Comparison of ENCODE assay signal across 8 cellular contexts in genomic region chr19:45424191-45425058, GRCh38. TPM values are rescaled to one million over a fixed set of nuclear protein-coding genes. Genes with fewer than 3 reads are reported as not detected.
DNase-seq lines count a peak whose midpoint lies in the region; ATAC-seq and TF ChIP-seq lines count a peak whose summit lies in the region.

No MANE protein-coding gene starts in this region.

- peak overlapping the region; percentile 90 for H3K9ac ChIP-seq in OCI-LY3 (ENCODE audit: low read length)

- H3K36me3 ChIP-seq in OCI-LY3 (replicated peaks; ENCODE audit: low read depth, low read length) (peaks cover 12% of the 10 kb centered on the region), right atrium auricular region (peaks cover 14% of the 10 kb centered on the region), psoas muscle (ENCODE audit: insufficient read depth in 1 of 2, low read depth in 1 of 2) (peaks cover 0 to 18% of the 10 kb centered on the region in 2 donors)

- H4K20me1 ChIP-seq in OCI-LY3 (ENCODE audit: insufficient read depth, low read length): no peaks in the 10 kb centered on the region

- peak; percentile 70 for DNase-seq in CMK (ENCODE audit: low read depth)
- peak; percentile 88 for DNase-seq in H4 (ENCODE audit: low spot score)
- peak; percentile 91 for DNase-seq in right atrium auricular region (ENCODE audit: low spot score)
- peak; percentile 82 to 86 for DNase-seq in psoas muscle
- DNase-seq in NCI-H446 treated with DMSO at 0.1 percent for 48 hours (lab: John Stamatoyannopoulos, UW): no peak

- peak overlapping the region; percentile 80 for H3K4me2 ChIP-seq in OCI-LY3 (ENCODE audit: low read length)

- H3K9me3 ChIP-seq in OCI-LY3 (ENCODE audit: insufficient read depth, low read length): no peaks in the 10 kb centered on the region
- H3K9me3 ChIP-seq in right atrium auricular region: no peaks in the 10 kb centered on the region
- H3K9me3 ChIP-seq in psoas muscle: no peaks in the 10 kb centered on the region

- H3K4me3 ChIP-seq in OCI-LY3 (ENCODE audit: low read length): peak overlapping the region; percentile 77
- H3K4me3 ChIP-seq in right atrium auricular region: peak overlapping the region; percentile 52 to 64
- H3K4me3 ChIP-seq in psoas muscle: peak overlapping the region; percentile 65

- no peak for TF ChIP-seq CTCF in OCI-LY3 (IDR thresholded peaks at IDR 0.05; ENCODE audit: low read depth, low read length)
- no peak for TF ChIP-seq CTCF in right atrium auricular region (IDR thresholded peaks at IDR 0.05)
- TF ChIP-seq CTCF in psoas muscle (IDR thresholded peaks at IDR 0.05): no peak

- peak; percentile 66 to 75 (median 66) for ATAC-seq in psoas muscle
- no peak for ATAC-seq in HG03159 (IDR thresholded peaks at IDR 0.05; ENCODE audit: unreplicated experiment)

- H3K27ac ChIP-seq in OCI-LY3 (ENCODE audit: low read length) (peak overlapping the region; percentile 78), adipose tissue (ENCODE audit: low read depth, low read length) (peak overlapping the region; percentile 94), right atrium auricular region (peak overlapping the region; percentile 95 to 96), psoas muscle (peak overlapping the region; percentile 94)

- peak overlapping the region; percentile 40 for H2AFZ ChIP-seq in OCI-LY3 (ENCODE audit: low read depth, low read length)

- WGBS in adipose tissue, 3 donors: 9 to 15% (median 13%) methylated on average over 24 of the region's 24 CpGs
- WGBS in psoas muscle, 3 donors: 10 to 17% (median 17%) methylated on average over 24 of the region's 24 CpGs

- no peaks in the 10 kb centered on the region for H3K27me3 ChIP-seq in OCI-LY3 (ENCODE audit: low read depth, low read length)
- no peaks in the 10 kb centered on the region for H3K27me3 ChIP-seq in right atrium auricular region
- no peaks in the 10 kb centered on the region for H3K27me3 ChIP-seq in psoas muscle (ENCODE audit: insufficient read depth in 3 of 3, low read length in 2 of 3)

- peaks cover 25% of the 10 kb centered on the region for H3K4me1 ChIP-seq in OCI-LY3 (ENCODE audit: low read length)
- peaks cover 0 to 47% of the 10 kb centered on the region in 2 donors for H3K4me1 ChIP-seq in right atrium auricular region
- H3K4me1 ChIP-seq in psoas muscle: peaks cover 30% of the 10 kb centered on the region

- intact Hi-C loops in psoas muscle (cut with DNase I): no loop called here

- H3K79me2 ChIP-seq in OCI-LY3 (ENCODE audit: low read length): peaks cover 14% of the 10 kb centered on the region

RNA-seq across cellular contexts. Expression of gene ERCC1, which starts 0.7 kb away (rescaled TPM):
- total RNA-seq in H4 (2014; rRNA removed; shearing (Covaris generic)): 49.3 and 84.0 TPM in 2 replicates
- polyA plus RNA-seq in adipose tissue: 10 to 100 TPM; 31.0 to 63.9 (median 59.5) TPM
- 100 to 1,000 TPM; 110 to 126 TPM for total RNA-seq in right atrium auricular region
- 100 to 1,000 TPM in 1 of 4 donors, 10 to 100 TPM in 3; 59.5 to 145 (median 74.2) TPM for total RNA-seq in psoas muscle
- polyA plus RNA-seq in psoas muscle: 1,000 to 10,000 TPM in 1 of 3 donors, 10 to 100 TPM in 2; 84.6 to 2,153 (median 96.4) TPM

RNA-seq across cellular contexts. Expression of gene POLR1G, which starts 18.0 kb away (rescaled TPM):
- 6.8 and 9.0 TPM in 2 replicates for total RNA-seq in H4 (2014; rRNA removed; shearing (Covaris generic))
- polyA plus RNA-seq in adipose tissue (1 to 10 TPM; 1.5 to 6.3 (median 2.3) TPM), psoas muscle (10 to 100 TPM in 2 of 3 donors, 1 to 10 TPM in 1; 8.8 to 12.5 (median 11.3) TPM)
- total RNA-seq in right atrium auricular region (1 to 10 TPM; 5.5 to 5.6 TPM), psoas muscle (1 to 10 TPM; 6.0 to 9.6 (median 7.1) TPM)

RNA-seq across cellular contexts. Expression of gene PPP1R13L, which starts 19.6 kb away (rescaled TPM):
- 0.14 and 1.1 TPM in 2 replicates for total RNA-seq in H4 (2014; rRNA removed; shearing (Covaris generic))
- polyA plus RNA-seq in adipose tissue (10 to 100 TPM; 11.1 to 36.5 (median 14.5) TPM), psoas muscle (10 to 100 TPM in 1 of 3 donors, 1 to 10 TPM in 2; 1.8 to 21.4 (median 1.9) TPM)
- total RNA-seq in right atrium auricular region (100 to 1,000 TPM; 112 to 230 TPM), psoas muscle (1 to 10 TPM; 4.1 to 6.9 (median 5.8) TPM)

RNA-seq across cellular contexts. Expression of gene FOSB, which starts 43.4 kb away (rescaled TPM):
- total RNA-seq in H4 (2014; rRNA removed; shearing (Covaris generic)): 1.2 TPM in 1 of 2 replicates, not detected in the other
- 100 to 1,000 TPM in 2 of 3 donors, 10 to 100 TPM in 1; 11.9 to 650 (median 341) TPM for polyA plus RNA-seq in adipose tissue
- total RNA-seq in right atrium auricular region: 10 to 100 TPM; 17.8 to 19.7 TPM
- 1 to 10 TPM in 3 of 4 donors, under 1 TPM in 1; 0.32 to 9.4 (median 1.7) TPM for total RNA-seq in psoas muscle
- 1 to 10 TPM in 1 of 3 donors, under 1 TPM in 2; 0.41 to 5.4 (median 0.65) TPM for polyA plus RNA-seq in psoas muscle

RNA-seq across cellular contexts. Expression of gene ERCC2, which starts 54.1 kb away (rescaled TPM):
- 4.6 and 8.3 TPM in 2 replicates for total RNA-seq in H4 (2014; rRNA removed; shearing (Covaris generic))
- polyA plus RNA-seq in adipose tissue (1 to 10 TPM; 5.6 to 9.1 (median 7.3) TPM), psoas muscle (1 to 10 TPM; 5.0 to 8.3 (median 5.3) TPM)
- total RNA-seq in right atrium auricular region (10 to 100 TPM in 1 of 2 donors, 1 to 10 TPM in 1; 8.6 to 11.2 TPM), psoas muscle (10 to 100 TPM in 3 of 4 donors, 1 to 10 TPM in 1; 9.3 to 16.4 (median 12.5) TPM)

Comparison
In these comparisons a context has a peak if more than half of its experiments do, and no peak if none do; other contexts are left out.
1. RNA of gene PPP1R13L, which starts 19.6 kb away (total RNA-seq): 112 to 230 TPM in right atrium auricular region; 4.1 to 6.9 TPM in psoas muscle and 0.14 to 1.1 TPM in H4; every median in the first group is over 10 times any median in the second.
2. Peak in every context shown above with its lines, with median percentiles within 50 percentile points of each other: H3K27ac ChIP-seq and H3K4me3 ChIP-seq.